32 cellular contexts compared by ENCODE assay signal in genomic region chr2:17995594-17995993, GRCh38.
DNase-seq lines count a peak whose midpoint lies in the region; ATAC-seq and TF ChIP-seq lines count a peak whose summit lies in the region.
"Had no signal": no experiment of that assay in that cellular context is flagged by ENCODE, and none has a peak within 500 bp of the region (broad histone marks: within the 10 kb centered on the region; RNA-seq: fewer than 3 reads in every experiment).

No MANE protein-coding gene starts in this region.

- H3K4ac ChIP-seq in mesenchymal stem cell (ENCODE audit: low read depth in 1 of 2, low read length in 2 of 2): no peak overlapping the region

- H2BK5ac ChIP-seq in mesenchymal stem cell (ENCODE audit: low read depth, low read length, poor library complexity, severe bottlenecking): no peak overlapping the region

- no peaks in the 10 kb centered on the region for H3K4me1 Mint-ChIP-seq in activated T-helper 17 cell treated with anti-CD3 and anti-CD28 coated beads, Interleukin-2, amount 50 U/mL, for 72 hours
- H3K4me1 Mint-ChIP-seq: CD4-positive, alpha-beta memory T cell had no signal

- H3K36me3 Mint-ChIP-seq in activated T-helper 17 cell treated with anti-CD3 and anti-CD28 coated beads, Interleukin-2, amount 50 U/mL, for 72 hours (ENCODE audit: low read depth): no peaks in the 10 kb centered on the region
- H3K36me3 Mint-ChIP-seq: CD4-positive, alpha-beta memory T cell had no signal

- H3K27ac Mint-ChIP-seq in activated T-helper 17 cell treated with anti-CD3 and anti-CD28 coated beads, Interleukin-2, amount 50 U/mL, for 72 hours: no peak overlapping the region
- H3K27ac Mint-ChIP-seq: CD4-positive, alpha-beta memory T cell; H9; HFFc6 had no signal

- no peaks in the 10 kb centered on the region for H3K4me1 ChIP-seq in mesenchymal stem cell (ENCODE audit: control insufficient read depth, insufficient read depth, low read depth, low read length)

- H3K4me3 Mint-ChIP-seq in activated T-helper 17 cell treated with anti-CD3 and anti-CD28 coated beads, Interleukin-2, amount 50 U/mL, for 72 hours: no peak overlapping the region
- H3K4me3 Mint-ChIP-seq: CD4-positive, alpha-beta memory T cell; H9; HFFc6 had no signal

- H3K9me3 ChIP-seq in WERI-Rb-1 (ENCODE audit: severe bottlenecking) (peaks cover 20% of the 10 kb centered on the region), mesenchymal stem cell (ENCODE audit: control insufficient read depth, low read length) (peaks cover 22% of the 10 kb centered on the region)

- H2BK12ac ChIP-seq in mesenchymal stem cell (ENCODE audit: low read length in 2 of 2): no peak overlapping the region

- H2AK5ac ChIP-seq in mesenchymal stem cell (ENCODE audit: low read length, severe bottlenecking): no peak overlapping the region

- no peak overlapping the region for H4K8ac ChIP-seq in mesenchymal stem cell (ENCODE audit: low read length)

- DNase-seq in NCI-H82 (lab: John Stamatoyannopoulos, UW) (peak; percentile 35), NCI-H82 treated with DMSO at 0.1 percent for 48 hours (lab: John Stamatoyannopoulos, UW; ENCODE audit: unreplicated experiment) (no peak), WERI-Rb-1 (peak; percentile 16), mesenchymal stem cell (no peak)
- no peak for DNase-seq in activated CD4-positive, CD25-positive, alpha-beta regulatory T cell treated with anti-CD3 and anti-CD28 coated beads, Interleukin-2, amount 50 U/mL, for 72 hours
- DNase-seq: C1 segment of cervical spinal cord; CD4-positive, alpha-beta memory T cell; COR-L47; DMS79; EL; GDM1; GM23248; H9; HFFc6; Kasumi-1; NCI-H1092 treated with DMSO at 0.1 percent for 48 hours; NCI-H1436; NCI-H187; NCI-H2081 treated with DMSO at 0.1 percent for 48 hours; NCI-H2171; NCI-H226; NCI-H510A; NCI-H748 treated with DMSO at 0.1 percent for 48 hours; NK-92 treated with Interleukin-12 subunit alpha and Interleukin-12 subunit beta, amount 100 ng/mL, for 24 hours; PC-9; Right ventricle myocardium superior; RPMI8226; SW 1271 had no signal

- H3K27ac ChIP-seq in WERI-Rb-1: no peak overlapping the region
- H3K27ac ChIP-seq in mesenchymal stem cell (ENCODE audit: low read length, poor library complexity, severe bottlenecking): no peak overlapping the region
- H3K27ac ChIP-seq: GM23248, PC-9 had no signal

- H3K4me3 ChIP-seq in WERI-Rb-1 (ENCODE audit: low read depth, low read length) (no peak overlapping the region), mesenchymal stem cell (ENCODE audit: insufficient read depth in 1 of 2, low read depth in 1 of 2, low read length in 2 of 2) (no peak overlapping the region)
- H3K4me3 ChIP-seq: GM12878, GM23248, K562, PC-9 had no signal

- TF ChIP-seq CTCF in WERI-Rb-1 (IDR thresholded peaks at IDR 0.05; ENCODE audit: low read depth, low read length): peak; percentile 21; the same call in 1 of the 2 replicates

- WGBS in mesenchymal stem cell: 71% methylated on average over 5 of the region's 5 CpGs

- no peak overlapping the region for H3K4me2 ChIP-seq in mesenchymal stem cell (ENCODE audit: low read length, poor library complexity, severe bottlenecking)
- H3K4me2 ChIP-seq: PC-9 had no signal

- H3K36me3 ChIP-seq in WERI-Rb-1: no peaks in the 10 kb centered on the region
- no peaks in the 10 kb centered on the region for H3K36me3 ChIP-seq in mesenchymal stem cell (ENCODE audit: control insufficient read depth in 1 of 2, insufficient read depth in 2 of 2, low read depth in 1 of 2, low read length in 2 of 2)

- no peak overlapping the region for H3K23ac ChIP-seq in mesenchymal stem cell (ENCODE audit: low read length in 2 of 2)

- no peak overlapping the region for H4K91ac ChIP-seq in mesenchymal stem cell (ENCODE audit: low read length)

- H3K9ac ChIP-seq in mesenchymal stem cell (ENCODE audit: low read length): no peak overlapping the region
- H3K9ac ChIP-seq: GM23248 had no signal

- peak overlapping the region in 1 of 2 experiments; percentile 53 for H3K14ac ChIP-seq in mesenchymal stem cell (ENCODE audit: low read length in 2 of 2)

- H3K9me3 Mint-ChIP-seq in activated T-helper 17 cell treated with anti-CD3 and anti-CD28 coated beads, Interleukin-2, amount 50 U/mL, for 72 hours: peaks cover 9% of the 10 kb centered on the region

- no peak for ATAC-seq in GM19324 (IDR thresholded peaks at IDR 0.05; ENCODE audit: low FRiP score, unreplicated experiment)
- no peak for ATAC-seq in activated T-helper 17 cell treated with anti-CD3 and anti-CD28 coated beads, Interleukin-2, amount 50 U/mL, for 72 hours (replicated peaks)
- ATAC-seq: GM12878, K562 had no signal

- peak overlapping the region in 1 of 2 experiments; percentile 43 for H3K18ac ChIP-seq in mesenchymal stem cell (ENCODE audit: low read depth in 1 of 2, low read length in 2 of 2)

- no peak overlapping the region for H2AFZ ChIP-seq in mesenchymal stem cell (ENCODE audit: low read depth, low read length)
- H2AFZ ChIP-seq: GM23248, PC-9 had no signal

- no peak overlapping the region for H2BK120ac ChIP-seq in mesenchymal stem cell (ENCODE audit: low read depth, low read length)

- no peaks in the 10 kb centered on the region for H3K79me1 ChIP-seq in mesenchymal stem cell (replicated peaks; ENCODE audit: low read length, poor library complexity, severe bottlenecking)

- H3K27me3 ChIP-seq in WERI-Rb-1 (ENCODE audit: insufficient read depth, low read depth, severe bottlenecking): no peaks in the 10 kb centered on the region
- H3K27me3 ChIP-seq in mesenchymal stem cell (ENCODE audit: control insufficient read depth in 1 of 2, insufficient read depth in 1 of 2, low read length in 2 of 2): no peaks in the 10 kb centered on the region

- H2BK15ac ChIP-seq in mesenchymal stem cell (ENCODE audit: low read depth, poor library complexity, severe bottlenecking): peak overlapping the region; percentile 52

- no peaks in the 10 kb centered on the region for H3K27me3 Mint-ChIP-seq in activated T-helper 17 cell treated with anti-CD3 and anti-CD28 coated beads, Interleukin-2, amount 50 U/mL, for 72 hours

Comparison
In these comparisons a context has a peak if more than half of its experiments do, and no peak if none do; other contexts are left out.
1. DNase-seq: peak in NCI-H82 (single experiment) and WERI-Rb-1 (single experiment); none in NCI-H82 treated with DMSO at 0.1 percent for 48 hours (single experiment), mesenchymal stem cell (single experiment) and activated CD4-positive, CD25-positive, alpha-beta regulatory T cell treated with anti-CD3 and anti-CD28 coated beads, Interleukin-2, amount 50 U/mL, for 72 hours (single experiment).